Comparison of ENCODE assay signal across 2 cellular contexts in genomic region chr5:44252545-44252944, GRCh38.
TF ChIP-seq lines count a peak whose summit lies in the region.

No MANE protein-coding gene starts in this region.

TF ChIP-seq in GM23338, 12 proteins besides CTCF, POLR2A, EP300 and RAD21:
- TF ChIP-seq STAT1 (IDR thresholded peaks at IDR 0.05; ENCODE audit: unreplicated experiment): no peak
- no peak for TF ChIP-seq REST (IDR thresholded peaks at IDR 0.05; ENCODE audit: unreplicated experiment)
- TF ChIP-seq EZH2phosphoT487 (IDR thresholded peaks at IDR 0.05; ENCODE audit: unreplicated experiment): no peak
- TF ChIP-seq CREB1 (CRISPR knock-in tag; IDR thresholded peaks at IDR 0.05; ENCODE audit: low read depth): no peak
- TF ChIP-seq ZNF331 (CRISPR knock-in tag; IDR thresholded peaks at IDR 0.05; ENCODE audit: low read depth): no peak
- no peak for TF ChIP-seq ZNF114 (CRISPR knock-in tag; IDR thresholded peaks at IDR 0.05)
- TF ChIP-seq EZH2 (IDR thresholded peaks at IDR 0.05; ENCODE audit: low read depth, unreplicated experiment): no peak
- no peak for TF ChIP-seq ETS1 (IDR thresholded peaks at IDR 0.05)
- no peak for TF ChIP-seq JUNB (IDR thresholded peaks at IDR 0.05; ENCODE audit: unreplicated experiment)
- no peak for TF ChIP-seq ZNF462 (CRISPR knock-in tag; IDR thresholded peaks at IDR 0.05)
- TF ChIP-seq POLR2AphosphoS5 (IDR thresholded peaks at IDR 0.05; ENCODE audit: low read depth): no peak
- TF ChIP-seq NANOG (IDR thresholded peaks at IDR 0.05; ENCODE audit: borderline replicate concordance): no peak

TF ChIP-seq in H1, 55 proteins besides CTCF, POLR2A, EP300 and RAD21:
- TF ChIP-seq MAX (IDR thresholded peaks at IDR 0.05) (no peak), YY1 (IDR thresholded peaks at IDR 0.05; ENCODE audit: low read depth, low read length) (no peak), CREB1 (IDR thresholded peaks at IDR 0.05) (no peak), ATF2 (IDR thresholded peaks at IDR 0.05; ENCODE audit: low read length) (no peak), SP2 (IDR thresholded peaks at IDR 0.05; ENCODE audit: low read length) (no peak), PHF8 (conservative IDR thresholded peaks at IDR 0.05; ENCODE audit: low read depth, low read length) (no peak), NANOG (IDR thresholded peaks at IDR 0.05; ENCODE audit: insufficient read depth, low read depth, low read length, poor library complexity, severe bottlenecking) (no peak), SP1 (IDR thresholded peaks at IDR 0.05; ENCODE audit: low read depth, low read length) (no peak), CHD1 (IDR thresholded peaks at IDR 0.05; ENCODE audit: low read depth, low read length) (no peak), HDAC2 (IDR thresholded peaks at IDR 0.05; ENCODE audit: borderline replicate concordance in 1 of 2, low read depth in 2 of 2, low read length in 2 of 2) (no peak), HDAC6 (IDR thresholded peaks at IDR 0.05; ENCODE audit: low read depth, low read length) (no peak), BCL11A (IDR thresholded peaks at IDR 0.05; ENCODE audit: low read depth in 2 of 2, low read length in 2 of 2) (no peak), SRF (IDR thresholded peaks at IDR 0.05; ENCODE audit: low read depth, low read length) (no peak), RXRA (IDR thresholded peaks at IDR 0.05; ENCODE audit: insufficient read depth, low read depth, low read length) (no peak), CHD7 (IDR thresholded peaks at IDR 0.05; ENCODE audit: insufficient replicate concordance, low read length) (no peak), CBX5 (IDR thresholded peaks at IDR 0.05; ENCODE audit: low read depth, low read length) (no peak), RFX5 (IDR thresholded peaks at IDR 0.05; ENCODE audit: borderline replicate concordance, low read depth, low read length) (no peak)
